1 cellular context compared by ENCODE assay signal in the genomic region with DNA sequence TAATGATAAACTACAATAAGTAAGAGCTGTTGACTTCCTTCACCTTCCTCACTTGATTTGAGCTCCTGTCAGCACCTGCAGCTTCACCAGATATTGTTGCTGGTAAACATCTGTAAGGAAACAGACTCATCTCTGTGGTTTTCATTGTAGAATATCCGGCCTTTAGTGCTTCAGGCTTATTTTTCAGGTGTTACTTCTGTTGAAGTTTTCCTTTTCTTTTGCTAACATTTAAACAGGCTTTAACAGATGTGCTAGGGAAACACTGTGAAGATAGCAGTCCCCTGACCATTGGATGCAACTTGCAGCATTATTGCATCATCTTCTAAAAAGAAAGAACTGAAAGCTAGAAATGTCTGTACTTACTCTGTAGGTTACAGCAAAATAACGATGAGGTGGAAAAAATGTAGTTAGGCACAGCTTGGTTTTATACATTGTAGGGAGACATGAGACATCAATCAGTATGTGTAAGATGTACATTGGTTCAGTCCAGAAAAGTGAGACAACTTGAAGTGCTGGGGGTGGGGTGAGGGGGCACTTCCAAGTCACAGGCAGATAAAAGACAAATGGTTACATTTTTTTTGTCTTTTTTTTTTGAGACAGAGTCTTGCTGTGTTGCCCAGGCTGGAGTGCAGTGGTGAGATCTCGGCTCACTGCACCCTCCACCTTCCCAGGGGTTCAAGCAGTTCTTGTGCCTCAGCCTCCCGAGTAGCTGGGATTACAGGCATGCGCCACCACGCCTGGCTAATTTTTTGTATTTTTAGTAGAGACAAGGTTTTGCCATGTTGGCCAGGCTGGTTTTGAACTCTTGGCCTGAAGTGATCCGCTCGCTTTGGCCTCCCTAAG.
TF ChIP-seq lines count a peak whose summit lies in the region.

No MANE protein-coding gene starts in this region.

TF ChIP-seq in K562, 482 proteins besides CTCF, POLR2A, EP300 and RAD21 (continued from another document and continues in another):
- TF ChIP-seq, protein P1, sequence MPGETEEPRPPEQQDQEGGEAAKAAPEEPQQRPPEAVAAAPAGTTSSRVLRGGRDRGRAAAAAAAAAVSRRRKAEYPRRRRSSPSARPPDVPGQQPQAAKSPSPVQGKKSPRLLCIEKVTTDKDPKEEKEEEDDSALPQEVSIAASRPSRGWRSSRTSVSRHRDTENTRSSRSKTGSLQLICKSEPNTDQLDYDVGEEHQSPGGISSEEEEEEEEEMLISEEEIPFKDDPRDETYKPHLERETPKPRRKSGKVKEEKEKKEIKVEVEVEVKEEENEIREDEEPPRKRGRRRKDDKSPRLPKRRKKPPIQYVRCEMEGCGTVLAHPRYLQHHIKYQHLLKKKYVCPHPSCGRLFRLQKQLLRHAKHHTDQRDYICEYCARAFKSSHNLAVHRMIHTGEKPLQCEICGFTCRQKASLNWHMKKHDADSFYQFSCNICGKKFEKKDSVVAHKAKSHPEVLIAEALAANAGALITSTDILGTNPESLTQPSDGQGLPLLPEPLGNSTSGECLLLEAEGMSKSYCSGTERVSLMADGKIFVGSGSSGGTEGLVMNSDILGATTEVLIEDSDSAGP (CRISPR knock-in tag; IDR thresholded peaks at IDR 0.05), result no peak
- peak; percentile 54 for TF ChIP-seq HDAC3 (IDR thresholded peaks at IDR 0.05; ENCODE audit: borderline replicate concordance, partially characterized antibody)
- TF ChIP-seq DDX20 (tag; IDR thresholded peaks at IDR 0.05; ENCODE audit: low read depth), result 0 out of 2 replicates have a peak, but pooled peaks have one; percentile 35
- TF ChIP-seq DMBX1 (CRISPR knock-in tag; IDR thresholded peaks at IDR 0.05; ENCODE audit: borderline replicate concordance), result peak; percentile 46
- peak in 1 of 2 experiments; percentile 32; a peak in 1 of 4 replicates for TF ChIP-seq ARNT (IDR thresholded peaks at IDR 0.05)
- peak; percentile 49; the same call in 1 of the 2 replicates for TF ChIP-seq ZNF197 (CRISPR knock-in tag; IDR thresholded peaks at IDR 0.05; ENCODE audit: low read depth)
- TF ChIP-seq ZFP36 (IDR thresholded peaks at IDR 0.05; ENCODE audit: low read depth, low read length, partially characterized antibody), result no peak
- no peak for TF ChIP-seq NCOA2 (IDR thresholded peaks at IDR 0.05; ENCODE audit: partially characterized antibody in 2 of 2)
- TF ChIP-seq ARID1B (IDR thresholded peaks at IDR 0.05), result peak; percentile 64
- no peak for TF ChIP-seq SP1 (CRISPR knock-in tag; IDR thresholded peaks at IDR 0.05)
- TF ChIP-seq HSF4 (CRISPR knock-in tag; IDR thresholded peaks at IDR 0.05; ENCODE audit: borderline replicate concordance), result peak; percentile 86; the same call in 1 of the 2 replicates
- TF ChIP-seq, protein P2, sequence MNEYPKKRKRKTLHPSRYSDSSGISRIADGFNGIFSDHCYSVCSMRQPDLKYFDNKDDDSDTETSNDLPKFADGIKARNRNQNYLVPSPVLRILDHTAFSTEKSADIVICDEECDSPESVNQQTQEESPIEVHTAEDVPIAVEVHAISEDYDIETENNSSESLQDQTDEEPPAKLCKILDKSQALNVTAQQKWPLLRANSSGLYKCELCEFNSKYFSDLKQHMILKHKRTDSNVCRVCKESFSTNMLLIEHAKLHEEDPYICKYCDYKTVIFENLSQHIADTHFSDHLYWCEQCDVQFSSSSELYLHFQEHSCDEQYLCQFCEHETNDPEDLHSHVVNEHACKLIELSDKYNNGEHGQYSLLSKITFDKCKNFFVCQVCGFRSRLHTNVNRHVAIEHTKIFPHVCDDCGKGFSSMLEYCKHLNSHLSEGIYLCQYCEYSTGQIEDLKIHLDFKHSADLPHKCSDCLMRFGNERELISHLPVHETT (CRISPR knock-in tag; conservative IDR thresholded peaks at IDR 0.05 in 1 of 2, IDR thresholded peaks at IDR 0.05 in 1 of 2), result 0 out of 4 replicates have a peak, but pooled peaks of 1 of the 2 experiments have one; percentile 10
- TF ChIP-seq, protein P3, sequence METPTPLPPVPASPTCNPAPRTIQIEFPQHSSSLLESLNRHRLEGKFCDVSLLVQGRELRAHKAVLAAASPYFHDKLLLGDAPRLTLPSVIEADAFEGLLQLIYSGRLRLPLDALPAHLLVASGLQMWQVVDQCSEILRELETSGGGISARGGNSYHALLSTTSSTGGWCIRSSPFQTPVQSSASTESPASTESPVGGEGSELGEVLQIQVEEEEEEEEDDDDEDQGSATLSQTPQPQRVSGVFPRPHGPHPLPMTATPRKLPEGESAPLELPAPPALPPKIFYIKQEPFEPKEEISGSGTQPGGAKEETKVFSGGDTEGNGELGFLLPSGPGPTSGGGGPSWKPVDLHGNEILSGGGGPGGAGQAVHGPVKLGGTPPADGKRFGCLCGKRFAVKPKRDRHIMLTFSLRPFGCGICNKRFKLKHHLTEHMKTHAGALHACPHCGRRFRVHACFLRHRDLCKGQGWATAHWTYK (CRISPR knock-in tag; IDR thresholded peaks at IDR 0.05), result peak; percentile 79
- TF ChIP-seq, protein P4, sequence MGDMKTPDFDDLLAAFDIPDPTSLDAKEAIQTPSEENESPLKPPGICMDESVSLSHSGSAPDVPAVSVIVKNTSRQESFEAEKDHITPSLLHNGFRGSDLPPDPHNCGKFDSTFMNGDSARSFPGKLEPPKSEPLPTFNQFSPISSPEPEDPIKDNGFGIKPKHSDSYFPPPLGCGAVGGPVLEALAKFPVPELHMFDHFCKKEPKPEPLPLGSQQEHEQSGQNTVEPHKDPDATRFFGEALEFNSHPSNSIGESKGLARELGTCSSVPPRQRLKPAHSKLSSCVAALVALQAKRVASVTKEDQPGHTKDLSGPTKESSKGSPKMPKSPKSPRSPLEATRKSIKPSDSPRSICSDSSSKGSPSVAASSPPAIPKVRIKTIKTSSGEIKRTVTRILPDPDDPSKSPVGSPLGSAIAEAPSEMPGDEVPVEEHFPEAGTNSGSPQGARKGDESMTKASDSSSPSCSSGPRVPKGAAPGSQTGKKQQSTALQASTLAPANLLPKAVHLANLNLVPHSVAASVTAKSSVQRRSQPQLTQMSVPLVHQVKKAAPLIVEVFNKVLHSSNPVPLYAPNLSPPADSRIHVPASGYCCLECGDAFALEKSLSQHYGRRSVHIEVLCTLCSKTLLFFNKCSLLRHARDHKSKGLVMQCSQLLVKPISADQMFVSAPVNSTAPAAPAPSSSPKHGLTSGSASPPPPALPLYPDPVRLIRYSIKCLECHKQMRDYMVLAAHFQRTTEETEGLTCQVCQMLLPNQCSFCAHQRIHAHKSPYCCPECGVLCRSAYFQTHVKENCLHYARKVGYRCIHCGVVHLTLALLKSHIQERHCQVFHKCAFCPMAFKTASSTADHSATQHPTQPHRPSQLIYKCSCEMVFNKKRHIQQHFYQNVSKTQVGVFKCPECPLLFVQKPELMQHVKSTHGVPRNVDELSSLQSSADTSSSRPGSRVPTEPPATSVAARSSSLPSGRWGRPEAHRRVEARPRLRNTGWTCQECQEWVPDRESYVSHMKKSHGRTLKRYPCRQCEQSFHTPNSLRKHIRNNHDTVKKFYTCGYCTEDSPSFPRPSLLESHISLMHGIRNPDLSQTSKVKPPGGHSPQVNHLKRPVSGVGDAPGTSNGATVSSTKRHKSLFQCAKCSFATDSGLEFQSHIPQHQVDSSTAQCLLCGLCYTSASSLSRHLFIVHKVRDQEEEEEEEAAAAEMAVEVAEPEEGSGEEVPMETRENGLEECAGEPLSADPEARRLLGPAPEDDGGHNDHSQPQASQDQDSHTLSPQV (IDR thresholded peaks at IDR 0.05), result peak; percentile 95
- TF ChIP-seq, protein P5, sequence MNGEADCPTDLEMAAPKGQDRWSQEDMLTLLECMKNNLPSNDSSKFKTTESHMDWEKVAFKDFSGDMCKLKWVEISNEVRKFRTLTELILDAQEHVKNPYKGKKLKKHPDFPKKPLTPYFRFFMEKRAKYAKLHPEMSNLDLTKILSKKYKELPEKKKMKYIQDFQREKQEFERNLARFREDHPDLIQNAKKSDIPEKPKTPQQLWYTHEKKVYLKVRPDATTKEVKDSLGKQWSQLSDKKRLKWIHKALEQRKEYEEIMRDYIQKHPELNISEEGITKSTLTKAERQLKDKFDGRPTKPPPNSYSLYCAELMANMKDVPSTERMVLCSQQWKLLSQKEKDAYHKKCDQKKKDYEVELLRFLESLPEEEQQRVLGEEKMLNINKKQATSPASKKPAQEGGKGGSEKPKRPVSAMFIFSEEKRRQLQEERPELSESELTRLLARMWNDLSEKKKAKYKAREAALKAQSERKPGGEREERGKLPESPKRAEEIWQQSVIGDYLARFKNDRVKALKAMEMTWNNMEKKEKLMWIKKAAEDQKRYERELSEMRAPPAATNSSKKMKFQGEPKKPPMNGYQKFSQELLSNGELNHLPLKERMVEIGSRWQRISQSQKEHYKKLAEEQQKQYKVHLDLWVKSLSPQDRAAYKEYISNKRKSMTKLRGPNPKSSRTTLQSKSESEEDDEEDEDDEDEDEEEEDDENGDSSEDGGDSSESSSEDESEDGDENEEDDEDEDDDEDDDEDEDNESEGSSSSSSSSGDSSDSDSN (IDR thresholded peaks at IDR 0.05; ENCODE audit: borderline replicate concordance in 1 of 2, low read depth in 2 of 2, low read length in 2 of 2), result no peak
- TF ChIP-seq, protein P6, sequence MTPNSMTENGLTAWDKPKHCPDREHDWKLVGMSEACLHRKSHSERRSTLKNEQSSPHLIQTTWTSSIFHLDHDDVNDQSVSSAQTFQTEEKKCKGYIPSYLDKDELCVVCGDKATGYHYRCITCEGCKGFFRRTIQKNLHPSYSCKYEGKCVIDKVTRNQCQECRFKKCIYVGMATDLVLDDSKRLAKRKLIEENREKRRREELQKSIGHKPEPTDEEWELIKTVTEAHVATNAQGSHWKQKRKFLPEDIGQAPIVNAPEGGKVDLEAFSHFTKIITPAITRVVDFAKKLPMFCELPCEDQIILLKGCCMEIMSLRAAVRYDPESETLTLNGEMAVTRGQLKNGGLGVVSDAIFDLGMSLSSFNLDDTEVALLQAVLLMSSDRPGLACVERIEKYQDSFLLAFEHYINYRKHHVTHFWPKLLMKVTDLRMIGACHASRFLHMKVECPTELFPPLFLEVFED (CRISPR knock-in tag; conservative IDR thresholded peaks at IDR 0.05), result peak; percentile 79; the same call in 1 of the 2 replicates
- peak; percentile 90 for TF ChIP-seq BACH1 (tag; IDR thresholded peaks at IDR 0.05)
- no peak for TF ChIP-seq RCOR1 (IDR thresholded peaks at IDR 0.05; ENCODE audit: borderline replicate concordance in 1 of 2, low read depth in 2 of 2, low read length in 2 of 2)
- TF ChIP-seq ATF7 (IDR thresholded peaks at IDR 0.05), result peak; percentile 97
- TF ChIP-seq LEF1 (IDR thresholded peaks at IDR 0.05), result peak; percentile 69; the same call in 1 of the 2 replicates
- TF ChIP-seq, protein P7, sequence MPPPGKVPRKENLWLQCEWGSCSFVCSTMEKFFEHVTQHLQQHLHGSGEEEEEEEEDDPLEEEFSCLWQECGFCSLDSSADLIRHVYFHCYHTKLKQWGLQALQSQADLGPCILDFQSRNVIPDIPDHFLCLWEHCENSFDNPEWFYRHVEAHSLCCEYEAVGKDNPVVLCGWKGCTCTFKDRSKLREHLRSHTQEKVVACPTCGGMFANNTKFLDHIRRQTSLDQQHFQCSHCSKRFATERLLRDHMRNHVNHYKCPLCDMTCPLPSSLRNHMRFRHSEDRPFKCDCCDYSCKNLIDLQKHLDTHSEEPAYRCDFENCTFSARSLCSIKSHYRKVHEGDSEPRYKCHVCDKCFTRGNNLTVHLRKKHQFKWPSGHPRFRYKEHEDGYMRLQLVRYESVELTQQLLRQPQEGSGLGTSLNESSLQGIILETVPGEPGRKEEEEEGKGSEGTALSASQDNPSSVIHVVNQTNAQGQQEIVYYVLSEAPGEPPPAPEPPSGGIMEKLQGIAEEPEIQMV (tag; conservative IDR thresholded peaks at IDR 0.05; ENCODE audit: low read depth), result 0 out of 2 replicates have a peak, but pooled peaks have one; percentile 6
- TF ChIP-seq ZNF239 (CRISPR knock-in tag; IDR thresholded peaks at IDR 0.05), result peak; percentile 78
- no peak for TF ChIP-seq COPS2 (conservative IDR thresholded peaks at IDR 0.05)
- TF ChIP-seq ZNF24 (IDR thresholded peaks at IDR 0.05), result peak; percentile 67; the same call in 1 of the 2 replicates
